Comparison of ENCODE assay signal across 10 cellular contexts in the genomic region with DNA sequence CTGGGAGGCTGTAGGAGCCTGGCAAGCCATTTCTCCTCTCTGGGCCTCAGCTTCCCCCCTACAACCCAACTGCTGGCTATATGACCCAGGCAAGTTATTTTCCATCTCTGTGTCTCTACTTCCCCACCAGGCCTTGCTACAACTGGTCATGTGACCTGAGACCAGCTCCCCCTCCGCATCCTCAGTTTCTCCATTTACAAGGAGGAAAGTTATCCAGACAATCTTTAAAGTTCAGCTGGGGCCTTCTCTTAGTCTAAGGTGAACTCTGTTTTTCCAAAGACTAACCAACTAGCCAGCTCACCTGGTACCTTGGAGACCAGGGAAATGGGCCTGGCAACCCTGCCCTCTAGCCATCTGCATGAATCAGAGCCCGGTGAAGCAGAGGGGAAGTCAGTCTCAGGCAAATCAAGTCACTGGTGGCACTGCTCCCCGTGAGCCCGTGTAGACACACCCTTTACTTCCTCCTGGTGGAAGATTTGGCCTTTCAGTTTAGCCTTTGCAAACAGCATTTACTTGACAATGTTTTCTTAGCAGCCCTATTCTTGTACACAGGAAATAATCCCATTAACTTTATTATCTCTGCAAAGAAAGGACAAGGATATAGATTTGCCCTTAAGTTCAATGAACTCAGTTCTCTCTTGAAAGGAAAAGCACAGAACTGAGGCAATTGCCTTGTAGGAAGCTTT.
DNase-seq lines count a peak whose midpoint lies in the region; ATAC-seq and TF ChIP-seq lines count a peak whose summit lies in the region.
"Had no signal": no experiment of that assay in that cellular context is flagged by ENCODE, and none has a peak within 500 bp of the region (broad histone marks: within the 10 kb centered on the region; RNA-seq: fewer than 3 reads in every experiment).

No MANE protein-coding gene starts in this region.

- H2BK12ac ChIP-seq in trophoblast cell (ENCODE audit: low read length), result no peak overlapping the region

- H2BK5ac ChIP-seq in trophoblast cell (ENCODE audit: low read depth, low read length, poor library complexity), result no peak overlapping the region

- TF ChIP-seq CTCF in CD8-positive, alpha-beta T cell (IDR thresholded peaks at IDR 0.05), result no peak
- TF ChIP-seq CTCF in psoas muscle (IDR thresholded peaks at IDR 0.05), result no peak

- H4K12ac ChIP-seq in trophoblast cell (ENCODE audit: low read depth, low read length), result no peak overlapping the region

- no peak overlapping the region for H2BK120ac ChIP-seq in trophoblast cell (ENCODE audit: insufficient read depth, low read length, poor library complexity)

- H3K79me1 ChIP-seq in trophoblast cell (ENCODE audit: low read length), result no peaks in the 10 kb centered on the region

- no peak overlapping the region for H3K4me3 Mint-ChIP-seq in CD8-positive, alpha-beta T cell
- no peak overlapping the region for H3K4me3 Mint-ChIP-seq in activated naive CD8-positive, alpha-beta T cell treated with anti-CD3 and anti-CD28 coated beads for 36 hours
- H3K4me3 Mint-ChIP-seq: activated naive CD8-positive, alpha-beta T cell had no signal

- H3K27ac Mint-ChIP-seq in CD8-positive, alpha-beta T cell, result peak overlapping the region; percentile 37
- H3K27ac Mint-ChIP-seq in activated naive CD8-positive, alpha-beta T cell treated with anti-CD3 and anti-CD28 coated beads for 36 hours, result peak overlapping the region; percentile 29
- H3K27ac Mint-ChIP-seq: activated naive CD8-positive, alpha-beta T cell had no signal

- no peaks in the 10 kb centered on the region for H3K9me3 Mint-ChIP-seq in CD8-positive, alpha-beta T cell
- no peaks in the 10 kb centered on the region for H3K9me3 Mint-ChIP-seq in activated naive CD8-positive, alpha-beta T cell treated with anti-CD3 and anti-CD28 coated beads for 36 hours

- intact Hi-C loops in CD8-positive, alpha-beta T cell (cut with DNase I, micrococcal nuclease), result no loop called here
- intact Hi-C loops in psoas muscle (cut with DNase I), result no loop called here

- no peak overlapping the region for H4K91ac ChIP-seq in trophoblast cell (ENCODE audit: low read depth, low read length)

- ATAC-seq in CD8-positive, alpha-beta T cell, result no peak
- ATAC-seq in psoas muscle, result no peak

- no peak overlapping the region for H3K27ac ChIP-seq in CD8-positive, alpha-beta T cell (ENCODE audit: low read depth, low read length)
- no peak overlapping the region for H3K27ac ChIP-seq in trophoblast cell (ENCODE audit: low read depth, low read length)
- no peak overlapping the region for H3K27ac ChIP-seq in psoas muscle

- H3K18ac ChIP-seq in trophoblast cell (ENCODE audit: low read length), result no peak overlapping the region

- H3K4ac ChIP-seq in trophoblast cell (ENCODE audit: low read depth, low read length), result no peak overlapping the region

- no peak for DNase-seq in CD8-positive, alpha-beta T cell
- DNase-seq in M059J (ENCODE audit: low read depth) (peak; percentile 50), mucosa of gallbladder (ENCODE audit: low spot score) (peak; percentile 83), trophoblast cell (no peak), psoas muscle (no peak), putamen (ENCODE audit: low spot score) (no peak), NCI-H1694 (lab: John Stamatoyannopoulos, UW) (no peak)
- no peak for DNase-seq in activated naive CD8-positive, alpha-beta T cell treated with anti-CD3 and anti-CD28 coated beads for 36 hours
- DNase-seq: activated CD4-positive, CD25-positive, alpha-beta regulatory T cell had no signal

- H4K8ac ChIP-seq in trophoblast cell (ENCODE audit: low read depth, low read length), result no peak overlapping the region

- no peaks in the 10 kb centered on the region for H3K36me3 Mint-ChIP-seq in CD8-positive, alpha-beta T cell
- H3K36me3 Mint-ChIP-seq in activated naive CD8-positive, alpha-beta T cell treated with anti-CD3 and anti-CD28 coated beads for 36 hours, result no peaks in the 10 kb centered on the region
- H3K36me3 Mint-ChIP-seq: activated naive CD8-positive, alpha-beta T cell had no signal

- no peaks in the 10 kb centered on the region for H3K27me3 Mint-ChIP-seq in CD8-positive, alpha-beta T cell (ENCODE audit: low read depth)
- H3K27me3 Mint-ChIP-seq in activated naive CD8-positive, alpha-beta T cell treated with anti-CD3 and anti-CD28 coated beads for 36 hours, result peaks cover 7% of the 10 kb centered on the region
- H3K27me3 Mint-ChIP-seq: activated naive CD8-positive, alpha-beta T cell had no signal

- WGBS in trophoblast cell (ENCODE audit: extremely low coverage, insufficient coverage, insufficient read length), result no CpG with 5 or more reads among the region's 4 CpGs
- 70 to 77% (median 72%) methylated on average over 4 of the region's 4 CpGs for WGBS in psoas muscle, 3 donors

- H3K4me2 ChIP-seq in trophoblast cell (ENCODE audit: low read length), result no peak overlapping the region

- H3K4me1 ChIP-seq in CD8-positive, alpha-beta T cell (ENCODE audit: insufficient read depth, low read length), result peaks cover 20% of the 10 kb centered on the region
- peaks cover 0 to 2% of the 10 kb centered on the region in 2 experiments for H3K4me1 ChIP-seq in trophoblast cell (ENCODE audit: control insufficient read depth in 1 of 2, insufficient read depth in 2 of 2, low read length in 2 of 2)
- H3K4me1 ChIP-seq in psoas muscle, result no peaks in the 10 kb centered on the region

- no peaks in the 10 kb centered on the region for H3K79me2 ChIP-seq in trophoblast cell (ENCODE audit: control insufficient read depth, insufficient read depth, low read length, poor library complexity)

- no peak overlapping the region for H3K9ac ChIP-seq in trophoblast cell (ENCODE audit: low read length)

- no peak overlapping the region for H3K23ac ChIP-seq in trophoblast cell (ENCODE audit: low read length)

- H3K36me3 ChIP-seq in CD8-positive, alpha-beta T cell (ENCODE audit: insufficient read depth, low read length), result no peaks in the 10 kb centered on the region
- H3K36me3 ChIP-seq in trophoblast cell (ENCODE audit: control insufficient read depth in 1 of 2, insufficient read depth in 2 of 2, low read length in 2 of 2) (no peaks in the 10 kb centered on the region), psoas muscle (ENCODE audit: insufficient read depth in 1 of 2, low read depth in 1 of 2) (no peaks in the 10 kb centered on the region)

- H3K9me3 ChIP-seq in CD8-positive, alpha-beta T cell (ENCODE audit: low read length), result no peaks in the 10 kb centered on the region
- peaks cover 2% of the 10 kb centered on the region for H3K9me3 ChIP-seq in trophoblast cell (ENCODE audit: insufficient read depth, low read depth, low read length)
- no peaks in the 10 kb centered on the region for H3K9me3 ChIP-seq in psoas muscle

- CTCF ChIA-PET in CD8-positive, alpha-beta T cell (lab: Charles Lee), result interaction anchor here (1.6 kb wide), 1 partner anchor 260 kb away, joined by 3 read pairs; no protein-coding TSS in a partner anchor

- no peak overlapping the region for H3K14ac ChIP-seq in trophoblast cell (ENCODE audit: low read length)

- peaks cover 39% of the 10 kb centered on the region for H3K4me1 Mint-ChIP-seq in CD8-positive, alpha-beta T cell (ENCODE audit: low read depth)
- H3K4me1 Mint-ChIP-seq in activated naive CD8-positive, alpha-beta T cell treated with anti-CD3 and anti-CD28 coated beads for 36 hours, result peaks cover 26% of the 10 kb centered on the region

- H2AK5ac ChIP-seq in trophoblast cell (ENCODE audit: low read length), result no peak overlapping the region

- no peak overlapping the region for H2AFZ ChIP-seq in trophoblast cell (ENCODE audit: insufficient read depth, low read length, poor library complexity)

- POLR2A ChIA-PET in CD8-positive, alpha-beta T cell (lab: Charles Lee), result no interaction called here

- H3K4me3 ChIP-seq in CD8-positive, alpha-beta T cell (ENCODE audit: low read depth, low read length), result no peak overlapping the region
- no peak overlapping the region for H3K4me3 ChIP-seq in trophoblast cell (ENCODE audit: low read depth, low read length)
- H3K4me3 ChIP-seq in psoas muscle, result no peak overlapping the region

- no peaks in the 10 kb centered on the region for H3K27me3 ChIP-seq in CD8-positive, alpha-beta T cell (ENCODE audit: insufficient read depth, low read length)
- no peaks in the 10 kb centered on the region for H3K27me3 ChIP-seq in trophoblast cell (ENCODE audit: insufficient read depth, low read length)
- H3K27me3 ChIP-seq in psoas muscle (ENCODE audit: insufficient read depth in 3 of 3, low read length in 2 of 3), result no peaks in the 10 kb centered on the region

Comparison
In these comparisons a context has a peak if more than half of its experiments do, and no peak if none do; other contexts are left out.
1. DNase-seq: peak in M059J (single experiment) and mucosa of gallbladder (single experiment); none in CD8-positive, alpha-beta T cell (0 of 7), activated naive CD8-positive, alpha-beta T cell treated with anti-CD3 and anti-CD28 coated beads for 36 hours (single experiment), trophoblast cell (0 of 2), psoas muscle (0 of 2), putamen (single experiment) and NCI-H1694 (single experiment).